Comparison of ENCODE assay signal across 18 cellular contexts in the genomic region with DNA sequence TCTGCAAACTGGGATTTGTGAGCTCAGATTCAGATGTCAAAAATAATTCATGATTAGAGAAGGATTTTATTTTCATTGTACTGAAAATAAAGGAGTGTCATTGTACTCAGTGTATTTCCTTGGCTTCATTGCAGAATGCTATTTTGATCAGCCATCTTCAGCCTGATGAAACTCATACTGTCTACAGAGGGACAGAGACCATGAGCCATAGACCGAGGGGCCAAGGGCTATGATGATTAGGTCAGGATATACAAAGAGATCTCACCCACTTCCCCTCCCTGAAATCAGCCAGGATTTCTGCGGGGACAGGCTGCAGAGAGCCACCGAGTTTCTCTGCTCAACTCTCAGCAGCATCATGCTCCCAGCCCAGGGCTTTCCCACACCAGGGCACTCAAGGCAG. TPM values are rescaled to one million over a fixed set of nuclear protein-coding genes. Genes with fewer than 3 reads are reported as not detected.
DNase-seq lines count a peak whose midpoint lies in the region; FAIRE-seq and TF ChIP-seq lines count a peak whose summit lies in the region.
"Had no signal": no experiment of that assay in that cellular context is flagged by ENCODE, and none has a peak within 500 bp of the region (broad histone marks: within the 10 kb centered on the region; RNA-seq: fewer than 3 reads in every experiment).

No MANE protein-coding gene starts in this region.

- H3K79me2 ChIP-seq in fibroblast of lung (ENCODE audit: control insufficient read depth, insufficient read depth, low read length) (no peaks in the 10 kb centered on the region), parathyroid adenoma (no peaks in the 10 kb centered on the region)

- H3K4me2 ChIP-seq in fibroblast of lung (ENCODE audit: extremely low read depth, insufficient read depth, low read length) (no peak overlapping the region), parathyroid adenoma (ENCODE audit: low read length) (peak overlapping the region; percentile 41)

- H2AFZ ChIP-seq in fibroblast of lung (ENCODE audit: low read length) (peak overlapping the region; percentile 51), parathyroid adenoma (peak overlapping the region; percentile 68)

- in situ Hi-C loops in G401 (cut with HindIII; ENCODE audit: low sequenced_read_pairs): no loop called here

- DNase-seq in RCC 7860 (ENCODE audit: low spot score) (peak; percentile 6), fibroblast of lung (ENCODE audit: low read depth in 2 of 2) (no peak), tibial artery (no peak), esophagus muscularis mucosa (ENCODE audit: extremely low spot score) (no peak), G401 (ENCODE audit: low spot score) (no peak)
- DNase-seq: ACHN; AML-193; Caco-2; CD4-positive, CD25-positive, alpha-beta regulatory T cell; DMS153; NCI-H446; NK-92 treated with Interleukin-12 subunit alpha and Interleukin-12 subunit beta, amount 100 ng/mL, for 24 hours had no signal

- TF ChIP-seq EP300 in esophagus muscularis mucosa (IDR thresholded peaks at IDR 0.05): no peak

- H3K36me3 ChIP-seq in fibroblast of lung (ENCODE audit: control insufficient read depth, insufficient read depth, low read length) (no peaks in the 10 kb centered on the region), parathyroid adenoma (ENCODE audit: control insufficient read depth, insufficient read depth, low read length) (no peaks in the 10 kb centered on the region), thymus (ENCODE audit: control insufficient read depth, insufficient read depth) (no peaks in the 10 kb centered on the region), tibial artery (no peaks in the 10 kb centered on the region), esophagus muscularis mucosa (no peaks in the 10 kb centered on the region)
- H3K36me3 ChIP-seq: HAP-1 had no signal

- no peaks in the 10 kb centered on the region for H3K9me3 ChIP-seq in fibroblast of lung (ENCODE audit: control insufficient read depth, insufficient read depth, low read depth, low read length)
- no peaks in the 10 kb centered on the region for H3K9me3 ChIP-seq in parathyroid adenoma (ENCODE audit: control insufficient read depth, low read length)
- H3K9me3 ChIP-seq in thymus (ENCODE audit: control insufficient read depth): no peaks in the 10 kb centered on the region
- H3K9me3 ChIP-seq in tibial artery: no peaks in the 10 kb centered on the region
- no peaks in the 10 kb centered on the region for H3K9me3 ChIP-seq in esophagus muscularis mucosa
- H3K9me3 ChIP-seq: Caco-2, HAP-1 had no signal

- H3K9ac ChIP-seq in fibroblast of lung (ENCODE audit: insufficient read depth, low read length) (no peak overlapping the region), parathyroid adenoma (peak overlapping the region; percentile 78)

- H3K27me3 ChIP-seq in fibroblast of lung (ENCODE audit: control insufficient read depth, insufficient read depth, low read length) (no peaks in the 10 kb centered on the region), parathyroid adenoma (ENCODE audit: control insufficient read depth, insufficient read depth, low read length) (no peaks in the 10 kb centered on the region), thymus (ENCODE audit: control insufficient read depth, insufficient read depth) (no peaks in the 10 kb centered on the region), tibial artery (no peaks in the 10 kb centered on the region), esophagus muscularis mucosa (no peaks in the 10 kb centered on the region)

- H3K27ac ChIP-seq in fibroblast of lung (ENCODE audit: insufficient read depth, low read length) (no peak overlapping the region), parathyroid adenoma (peak overlapping the region; percentile 100), thymus (ENCODE audit: low read depth) (peak overlapping the region; percentile 40), tibial artery (no peak overlapping the region), esophagus muscularis mucosa (replicated peaks in 1 of 4) (peak overlapping the region in 2 of 4 donors; percentile 8 to 57)

- no peak overlapping the region for H3K4me3 ChIP-seq in fibroblast of lung (replicated peaks in 1 of 4; ENCODE audit: control extremely low read depth in 1 of 4, insufficient read depth in 1 of 4, low read depth in 3 of 4, low read length in 4 of 4)
- H3K4me3 ChIP-seq in parathyroid adenoma (ENCODE audit: low read depth, low read length): peak overlapping the region; percentile 41
- no peak overlapping the region for H3K4me3 ChIP-seq in thymus (ENCODE audit: low read length)
- H3K4me3 ChIP-seq in tibial artery: no peak overlapping the region
- H3K4me3 ChIP-seq in esophagus muscularis mucosa: no peak overlapping the region
- H3K4me3 ChIP-seq: HAP-1 had no signal

- TF ChIP-seq CTCF in fibroblast of lung (conservative IDR thresholded peaks at IDR 0.05 in 1 of 2, IDR thresholded peaks at IDR 0.05 in 1 of 2; ENCODE audit: low read depth in 1 of 2, low read length in 2 of 2) (no peak), parathyroid adenoma (IDR thresholded peaks at IDR 0.05) (no peak), tibial artery (IDR thresholded peaks at IDR 0.05) (no peak), esophagus muscularis mucosa (IDR thresholded peaks at IDR 0.05) (no peak)

- WGBS in thymus: 95% methylated on average over 3 of the region's 3 CpGs
- 18% methylated on average over 2 of the region's 3 CpGs for WGBS in esophagus muscularis mucosa

- H3K4me1 ChIP-seq in fibroblast of lung (ENCODE audit: control insufficient read depth, extremely low read depth, insufficient read depth, low read length) (no peaks in the 10 kb centered on the region), parathyroid adenoma (peaks cover 50% of the 10 kb centered on the region), thymus (ENCODE audit: control insufficient read depth, insufficient read depth, low read length) (no peaks in the 10 kb centered on the region), tibial artery (no peaks in the 10 kb centered on the region), esophagus muscularis mucosa (peaks cover 0 to 8% (median 3%) of the 10 kb centered on the region in 4 donors)
- H3K4me1 ChIP-seq: Caco-2, HAP-1 had no signal

- no peak for TF ChIP-seq POLR2A in esophagus muscularis mucosa (IDR thresholded peaks at IDR 0.05; ENCODE audit: low read depth)

- intact Hi-C loops in tibial artery (cut with DNase I; ENCODE audit: low total_unique reads) (no loop called here), esophagus muscularis mucosa (cut with DNase I) (no loop called here)

- FAIRE-seq in RCC 7860 (lab: Jason Lieb, UNC): no peak

- no peaks in the 10 kb centered on the region for H4K20me1 ChIP-seq in fibroblast of lung (ENCODE audit: control insufficient read depth, extremely low read depth, insufficient read depth, low read length)

RNA-seq across cellular contexts. Expression of a gene that starts 47.0 kb away (rescaled TPM):
- total RNA-seq in fibroblast of lung (0.26 and 0.50 TPM in 2 replicates), esophagus muscularis mucosa (1 to 10 TPM; 1.2 to 5.0 (median 2.0) TPM)
- polyA plus RNA-seq in fibroblast of lung (0.08 and 0.11 TPM in 2 replicates), thymus (9.1 TPM)
- polyA plus RNA-seq in fibroblast of lung (2012): 0.09 and 0.13 TPM in 2 replicates
- not detected in 2 replicates for polyA minus RNA-seq in fibroblast of lung (ENCODE audit: low replicate concordance)
- total RNA-seq in G401 (2014; rRNA removed; shearing (Covaris generic)): 0.10 TPM in 1 of 2 replicates, not detected in the other
- total RNA-seq: HT-29, OCI-LY7 had no signal
- polyA plus RNA-seq: IgD-negative memory B cell had no signal

Comparison
In these comparisons a context has a peak if more than half of its experiments do, and no peak if none do; other contexts are left out.
1. H3K27ac ChIP-seq: peak in parathyroid adenoma (single experiment) and thymus (single experiment); none in fibroblast of lung (single experiment) and tibial artery (0 of 2).